Comparison of ENCODE assay signal across 21 cellular contexts in genomic region chr5:177355162-177355867, GRCh38. TPM values are rescaled to one million over a fixed set of nuclear protein-coding genes. Genes with fewer than 3 reads are reported as not detected.
DNase-seq lines count a peak whose midpoint lies in the region; ATAC-seq and TF ChIP-seq lines count a peak whose summit lies in the region.
"Had no signal": no experiment of that assay in that cellular context is flagged by ENCODE, and none has a peak within 500 bp of the region (broad histone marks: within the 10 kb centered on the region; RNA-seq: fewer than 3 reads in every experiment).

No MANE protein-coding gene starts in this region.

- H3K27ac Mint-ChIP-seq in stimulated activated naive CD8-positive, alpha-beta T cell treated with anti-CD3 and anti-CD28 coated beads, Interleukin-15, Interleukin-2, amounts not matched to agents 100 ng/mL and 50 ng/mL, for 24 hours, result peak overlapping the region; percentile 48
- peak overlapping the region; percentile 37 for H3K27ac Mint-ChIP-seq in endothelial cell (ENCODE audit: unreplicated experiment)

- TF ChIP-seq CTCF in endothelial cell (IDR thresholded peaks at IDR 0.05; ENCODE audit: unreplicated experiment), result no peak

- peaks cover under 1% of the 10 kb centered on the region for H3K36me3 Mint-ChIP-seq in stimulated activated naive CD8-positive, alpha-beta T cell treated with anti-CD3 and anti-CD28 coated beads, Interleukin-15, Interleukin-2, amounts not matched to agents 100 ng/mL and 50 ng/mL, for 24 hours (ENCODE audit: low read depth)
- H3K36me3 Mint-ChIP-seq in endothelial cell (ENCODE audit: low read depth, unreplicated experiment), result no peaks in the 10 kb centered on the region

- peaks cover 64% of the 10 kb centered on the region for H3K4me1 Mint-ChIP-seq in stimulated activated naive CD8-positive, alpha-beta T cell treated with anti-CD3 and anti-CD28 coated beads, Interleukin-15, Interleukin-2, amounts not matched to agents 100 ng/mL and 50 ng/mL, for 24 hours (ENCODE audit: low read depth)
- peaks cover 33% of the 10 kb centered on the region for H3K4me1 Mint-ChIP-seq in endothelial cell (ENCODE audit: unreplicated experiment)

- no peak for DNase-seq in stimulated activated naive CD8-positive, alpha-beta T cell treated with anti-CD3 and anti-CD28 coated beads, Interleukin-15, Interleukin-2, amounts not matched to agents 100 U/mL and 50 U/mL, for 24 hours
- no peak for DNase-seq in endothelial cell (ENCODE audit: low spot score)
- DNase-seq in RPMI8226, result no peak
- DNase-seq in NCI-H82 (lab: John Stamatoyannopoulos, UW), result no peak
- DNase-seq: activated CD4-positive, alpha-beta T cell treated with anti-CD3 and anti-CD28 coated beads, Interleukin-2, amount 50 U/mL, for 48 hours; activated T-cell treated with anti-CD3 and anti-CD28 coated beads, Interleukin-2, amount 50 U/mL, for 4 hours; adrenal gland; COR-L47; cortex of kidney; EL; NCI-H2171 treated with DMSO at 0.1 percent for 48 hours; NCI-H526 treated with DMSO at 0.1 percent for 48 hours; occipital lobe had no signal

- H3K27me3 Mint-ChIP-seq in stimulated activated naive CD8-positive, alpha-beta T cell treated with anti-CD3 and anti-CD28 coated beads, Interleukin-15, Interleukin-2, amounts not matched to agents 100 ng/mL and 50 ng/mL, for 24 hours, result no peaks in the 10 kb centered on the region
- peaks cover 25% of the 10 kb centered on the region for H3K27me3 Mint-ChIP-seq in endothelial cell (ENCODE audit: unreplicated experiment)

- peaks cover 4% of the 10 kb centered on the region for H3K9me3 Mint-ChIP-seq in stimulated activated naive CD8-positive, alpha-beta T cell treated with anti-CD3 and anti-CD28 coated beads, Interleukin-15, Interleukin-2, amounts not matched to agents 100 ng/mL and 50 ng/mL, for 24 hours
- no peaks in the 10 kb centered on the region for H3K9me3 Mint-ChIP-seq in endothelial cell (ENCODE audit: unreplicated experiment)
- H3K9me3 Mint-ChIP-seq: activated T-cell treated with anti-CD3 and anti-CD28 coated beads, Interleukin-2, amount 50 U/mL, for 4 hours had no signal

- no peak overlapping the region for H3K4me3 Mint-ChIP-seq in stimulated activated naive CD8-positive, alpha-beta T cell treated with anti-CD3 and anti-CD28 coated beads, Interleukin-15, Interleukin-2, amounts not matched to agents 100 ng/mL and 50 ng/mL, for 24 hours
- H3K4me3 Mint-ChIP-seq in endothelial cell (ENCODE audit: unreplicated experiment), result no peak overlapping the region
- H3K4me3 Mint-ChIP-seq: activated T-cell treated with anti-CD3 and anti-CD28 coated beads, Interleukin-2, amount 50 U/mL, for 4 hours had no signal

- no peak for ATAC-seq in stimulated activated naive CD8-positive, alpha-beta T cell treated with anti-CD3 and anti-CD28 coated beads, Interleukin-15, Interleukin-2, amounts not matched to agents 100 U/mL and 50 U/mL, for 24 hours
- ATAC-seq in HG02571 (IDR thresholded peaks at IDR 0.05; ENCODE audit: unreplicated experiment), result no peak
- ATAC-seq: activated T-cell treated with anti-CD3 and anti-CD28 coated beads, Interleukin-2, amount 50 U/mL, for 4 hours had no signal

RNA-seq across cellular contexts. Expression of gene RGS14, which starts 2.4 kb away (rescaled TPM):
- total RNA-seq in endothelial cell (ENCODE audit: unreplicated experiment), result 21.8 TPM

RNA-seq across cellular contexts. Expression of gene LMAN2, which starts 3.8 kb away (rescaled TPM):
- 137 TPM for total RNA-seq in endothelial cell (ENCODE audit: unreplicated experiment)

RNA-seq across cellular contexts. Expression of gene SLC34A1, which starts 28.9 kb away (rescaled TPM):
- not detected for total RNA-seq in endothelial cell (ENCODE audit: unreplicated experiment)
- total RNA-seq: activated T-cell treated with anti-CD3 and anti-CD28 coated beads, Interleukin-2, amount 50 U/mL, for 4 hours; adrenal gland; breast epithelium; endothelial cell of umbilical vein; fibroblast of villous mesenchyme; occipital lobe; Right ventricle myocardium superior had no signal

RNA-seq across cellular contexts. Expression of gene MXD3, which starts 43.6 kb away (rescaled TPM):
- total RNA-seq in endothelial cell (ENCODE audit: unreplicated experiment), result 6.4 TPM

RNA-seq across cellular contexts. Expression of gene PFN3, which starts 45.1 kb away (rescaled TPM):
- total RNA-seq in endothelial cell (ENCODE audit: unreplicated experiment), result not detected
- total RNA-seq: activated T-cell treated with anti-CD3 and anti-CD28 coated beads, Interleukin-2, amount 50 U/mL, for 4 hours; adrenal gland; breast epithelium; endothelial cell of umbilical vein; fibroblast of villous mesenchyme; lower leg skin; mucosa of gallbladder; occipital lobe; Right ventricle myocardium superior had no signal
